ENCODE assay signal across 15 cellular contexts in genomic region chr12:52521581-52522266, GRCh38. TPM values are rescaled to one million over a fixed set of nuclear protein-coding genes. Genes with fewer than 3 reads are reported as not detected.
DNase-seq lines count a peak whose midpoint lies in the region; ATAC-seq, FAIRE-seq and TF ChIP-seq lines count a peak whose summit lies in the region.
"Had no signal": no experiment of that assay in that cellular context is flagged by ENCODE, and none has a peak within 500 bp of the region (broad histone marks: within the 10 kb centered on the region; RNA-seq: fewer than 3 reads in every experiment).

No MANE protein-coding gene starts in this region.

- in situ Hi-C loops in K562 (cut with MboI): no loop called here

- no peak overlapping the region for H2BK15ac ChIP-seq in mesenchymal stem cell (ENCODE audit: low read depth, poor library complexity, severe bottlenecking)

- TF ChIP-seq EP300 in A549 (IDR thresholded peaks at IDR 0.05) (no peak), K562 (IDR thresholded peaks at IDR 0.05; ENCODE audit: low read length) (no peak)

- H2AFZ ChIP-seq in K562 (ENCODE audit: low read depth, low read length) (no peak overlapping the region), mesenchymal stem cell (ENCODE audit: low read depth, low read length) (no peak overlapping the region)

- no peak overlapping the region for H3K4ac ChIP-seq in mesenchymal stem cell (ENCODE audit: low read depth in 1 of 2, low read length in 2 of 2)

- no peak overlapping the region for H3K9ac ChIP-seq in K562 (ENCODE audit: insufficient read depth in 1 of 2, low read depth in 2 of 2, low read length in 2 of 2)
- H3K9ac ChIP-seq in mesenchymal stem cell (ENCODE audit: low read length): no peak overlapping the region

- CTCF ChIA-PET in A549 (lab: Yijun Ruan, JAX) (interaction anchor here (0.8 to 3.6 kb wide), 5 partner anchors 10 to 149 kb away, joined by 3 to 14 read pairs (median 3); no protein-coding TSS in a partner anchor), K562 (lab: Yijun Ruan, JAX; ENCODE audit: low intra/inter-chr PET ratio) (no interaction called here)

- TF ChIP-seq CTCF in A549 (IDR thresholded peaks at IDR 0.05) (no peak), HFFc6 (IDR thresholded peaks at IDR 0.05) (no peak), K562 (IDR thresholded peaks at IDR 0.05 in 2 of 3, conservative IDR thresholded peaks at IDR 0.05 in 1 of 3; ENCODE audit: insufficient read depth in 2 of 3, low read depth in 1 of 3, low read length in 3 of 3) (no peak)

- no peak overlapping the region for H3K4me3 ChIP-seq in A549
- H3K4me3 ChIP-seq in K562: no peak overlapping the region
- no peak overlapping the region for H3K4me3 ChIP-seq in mesenchymal stem cell (ENCODE audit: insufficient read depth in 1 of 2, low read depth in 1 of 2, low read length in 2 of 2)
- H3K4me3 ChIP-seq: upper lobe of left lung had no signal

- H2AK5ac ChIP-seq in mesenchymal stem cell (ENCODE audit: low read length, severe bottlenecking): no peak overlapping the region

- no TSS peak for BruUV-seq in K562 (replicated peaks; lab: Mats Ljungman, UMichigan)

- peaks cover 45% of the 10 kb centered on the region for H3K27me3 Mint-ChIP-seq in HFFc6 (ENCODE audit: insufficient read depth)
- no peaks in the 10 kb centered on the region for H3K27me3 Mint-ChIP-seq in activated naive CD8-positive, alpha-beta T cell treated with anti-CD3 and anti-CD28 coated beads, Interleukin-2, amount 50 U/mL, for 24 hours

- H3K9me3 ChIP-seq in A549: no peaks in the 10 kb centered on the region
- no peaks in the 10 kb centered on the region for H3K9me3 ChIP-seq in K562 (replicated peaks; ENCODE audit: control insufficient read depth, insufficient read depth, low read depth, low read length)
- no peaks in the 10 kb centered on the region for H3K9me3 ChIP-seq in mesenchymal stem cell (ENCODE audit: control insufficient read depth, low read length)
- H3K9me3 ChIP-seq: upper lobe of left lung had no signal

- POLR2A ChIA-PET in A549 (lab: Yijun Ruan, JAX): no interaction called here
- POLR2A ChIA-PET in K562 (lab: Yijun Ruan, JAX): interaction anchor here (1.5 to 1.7 kb wide), 2 partner anchors 12 to 22 kb away, joined by 3 to 6 read pairs; no protein-coding TSS in a partner anchor

- H4K91ac ChIP-seq in mesenchymal stem cell (ENCODE audit: low read length): no peak overlapping the region

- H3K18ac ChIP-seq in mesenchymal stem cell (ENCODE audit: low read depth in 1 of 2, low read length in 2 of 2): no peak overlapping the region

- H3K4me3 Mint-ChIP-seq in HFFc6: no peak overlapping the region; the same call in 1 of the 2 replicates
- no peak overlapping the region for H3K4me3 Mint-ChIP-seq in activated naive CD8-positive, alpha-beta T cell treated with anti-CD3 and anti-CD28 coated beads, Interleukin-2, amount 50 U/mL, for 24 hours
- H3K4me3 Mint-ChIP-seq: T-helper 2 cell treated with Interferon-gamma antibody and Interleukin-4, amounts not matched to agents 5 μg/mL and 100 μg/mL, for 36 hours had no signal

- no peak overlapping the region for H2BK120ac ChIP-seq in mesenchymal stem cell (ENCODE audit: low read depth, low read length)

- H3K14ac ChIP-seq in mesenchymal stem cell (ENCODE audit: low read length in 2 of 2): no peak overlapping the region

- whole genome bisulfite sequencing in A549 (ENCODE audit: missing lambda C conversion rate): 86% methylated on average over 10 of the region's 10 CpGs
- 3% methylated on average over 10 of the region's 10 CpGs for WGBS in K562 (ENCODE audit: insufficient coverage, low coverage, missing lambda C conversion rate)
- WGBS in mesenchymal stem cell: 69% methylated on average over 9 of the region's 10 CpGs

- H3K4me1 Mint-ChIP-seq in HFFc6 (ENCODE audit: low read depth): peaks cover 19% of the 10 kb centered on the region; the same call in 1 of the 2 replicates
- H3K4me1 Mint-ChIP-seq in activated naive CD8-positive, alpha-beta T cell treated with anti-CD3 and anti-CD28 coated beads, Interleukin-2, amount 50 U/mL, for 24 hours: no peaks in the 10 kb centered on the region

- H3K23ac ChIP-seq in mesenchymal stem cell (ENCODE audit: low read length in 2 of 2): no peak overlapping the region

- H3K79me1 ChIP-seq in mesenchymal stem cell (replicated peaks; ENCODE audit: low read length, poor library complexity, severe bottlenecking): no peaks in the 10 kb centered on the region

- H3K27ac Mint-ChIP-seq in HFFc6: no peak overlapping the region
- H3K27ac Mint-ChIP-seq in activated naive CD8-positive, alpha-beta T cell treated with anti-CD3 and anti-CD28 coated beads, Interleukin-2, amount 50 U/mL, for 24 hours: no peak overlapping the region
- H3K27ac Mint-ChIP-seq: T-helper 2 cell treated with Interferon-gamma antibody and Interleukin-4, amounts not matched to agents 5 μg/mL and 100 μg/mL, for 36 hours had no signal

- H3K27ac ChIP-seq in A549 (peak overlapping the region; percentile 2 to 61; a peak in 4 of 6 replicates), K562 (ENCODE audit: extremely low read depth, low read depth, low read length) (no peak overlapping the region), mesenchymal stem cell (ENCODE audit: low read length, poor library complexity, severe bottlenecking) (no peak overlapping the region)
- H3K27ac ChIP-seq: upper lobe of left lung had no signal

- peaks cover 4% of the 10 kb centered on the region; the same call in 1 of the 2 replicates for H4K20me1 ChIP-seq in K562 (replicated peaks; ENCODE audit: control insufficient read depth, insufficient read depth, low read length)

- TF ChIP-seq POLR2A in A549 (IDR thresholded peaks at IDR 0.05; ENCODE audit: low read length) (no peak), K562 (conservative IDR thresholded peaks at IDR 0.05) (no peak)

- TF ChIP-seq RAD21 in A549 (conservative IDR thresholded peaks at IDR 0.05 in 1 of 2, IDR thresholded peaks at IDR 0.05 in 1 of 2) (no peak), K562 (CRISPR knock-in tag; conservative IDR thresholded peaks at IDR 0.05 in 1 of 2, IDR thresholded peaks at IDR 0.05 in 1 of 2) (no peak)

- H2BK5ac ChIP-seq in mesenchymal stem cell (ENCODE audit: low read depth, low read length, poor library complexity, severe bottlenecking): no peak overlapping the region

- H3K9me1 ChIP-seq in K562 (ENCODE audit: control insufficient read depth, insufficient read depth, low read length): no peaks in the 10 kb centered on the region

- ATAC-seq in A549 (peak in 1 of 2 experiments; percentile 15; a peak in 1 of 6 replicates), K562 (no peak), left lobe of liver (no peak), Right ventricle myocardium superior (ENCODE audit: poor library complexity) (no peak)
- no peak for ATAC-seq in activated naive CD8-positive, alpha-beta T cell treated with anti-CD3 and anti-CD28 coated beads, Interleukin-2, amount 50 U/mL, for 24 hours

- H3K4me1 ChIP-seq in A549 (peaks cover 22% of the 10 kb centered on the region), K562 (replicated peaks in 1 of 2; ENCODE audit: control insufficient read depth in 2 of 2, insufficient read depth in 2 of 2, low read length in 2 of 2) (no peaks in the 10 kb centered on the region; a peak in 1 of 5 replicates), mesenchymal stem cell (ENCODE audit: control insufficient read depth, insufficient read depth, low read depth, low read length) (no peaks in the 10 kb centered on the region)
- H3K4me1 ChIP-seq: upper lobe of left lung had no signal

- peaks cover 15 to 79% of the 10 kb centered on the region in 2 experiments; a peak in 4 of 5 replicates for H3K27me3 ChIP-seq in K562 (ENCODE audit: control insufficient read depth in 2 of 2, insufficient read depth in 2 of 2, low read length in 2 of 2)
- peaks cover 19 to 87% of the 10 kb centered on the region in 2 experiments for H3K27me3 ChIP-seq in mesenchymal stem cell (ENCODE audit: control insufficient read depth in 1 of 2, insufficient read depth in 1 of 2, low read length in 2 of 2)
- H3K27me3 ChIP-seq: upper lobe of left lung had no signal

- no peak for DNase-seq in A549 (ENCODE audit: low read depth in 1 of 2, low spot score in 1 of 2)
- peak; percentile 53 for DNase-seq in HFFc6
- DNase-seq in K562 (ENCODE audit: extremely low read depth in 1 of 4, low spot score in 3 of 4): no peak
- DNase-seq in left lobe of liver (ENCODE audit: low spot score): peak; percentile 19
- DNase-seq in activated naive CD8-positive, alpha-beta T cell treated with anti-CD3 and anti-CD28 coated beads, Interleukin-2, amount 50 U/mL, for 24 hours: no peak
- no peak for DNase-seq in stimulated activated CD4-positive, alpha-beta T cell treated with anti-CD3 and anti-CD28 coated beads, Interleukin-15, amount 100 ng/mL, for 24 hours
- DNase-seq in mesenchymal stem cell: no peak
- DNase-seq in Right ventricle myocardium superior: no peak
- DNase-seq: effector CD8-positive, alpha-beta T cell; GDM1; hippocampal formation; NCI-H2029; OCI-M1; upper lobe of left lung had no signal

- H3K79me2 ChIP-seq in K562 (ENCODE audit: control insufficient read depth, insufficient read depth, low read length): no peaks in the 10 kb centered on the region

- FAIRE-seq in A549 (lab: Jason Lieb, UNC): no peak
- no peak for FAIRE-seq in K562 (lab: Jason Lieb, UNC)

- peak overlapping the region; percentile 41; the same call in 1 of the 3 replicates for H3K4me2 ChIP-seq in A549
- no peak overlapping the region for H3K4me2 ChIP-seq in K562 (ENCODE audit: insufficient read depth, low read length)
- no peak overlapping the region for H3K4me2 ChIP-seq in mesenchymal stem cell (ENCODE audit: low read length, poor library complexity, severe bottlenecking)

- H2BK12ac ChIP-seq in mesenchymal stem cell (ENCODE audit: low read length in 2 of 2): no peak overlapping the region

- H3K9me3 Mint-ChIP-seq in HFFc6: no peaks in the 10 kb centered on the region
- no peaks in the 10 kb centered on the region for H3K9me3 Mint-ChIP-seq in activated naive CD8-positive, alpha-beta T cell treated with anti-CD3 and anti-CD28 coated beads, Interleukin-2, amount 50 U/mL, for 24 hours
- H3K9me3 Mint-ChIP-seq: T-helper 2 cell treated with Interferon-gamma antibody and Interleukin-4, amounts not matched to agents 5 μg/mL and 100 μg/mL, for 36 hours had no signal

- H3K36me3 Mint-ChIP-seq in HFFc6 (ENCODE audit: low read depth): no peaks in the 10 kb centered on the region
- no peaks in the 10 kb centered on the region for H3K36me3 Mint-ChIP-seq in activated naive CD8-positive, alpha-beta T cell treated with anti-CD3 and anti-CD28 coated beads, Interleukin-2, amount 50 U/mL, for 24 hours (ENCODE audit: low read depth)

- no peak overlapping the region for H4K8ac ChIP-seq in mesenchymal stem cell (ENCODE audit: low read length)

- H3K36me3 ChIP-seq in K562 (ENCODE audit: control insufficient read depth, insufficient read depth, low read length) (no peaks in the 10 kb centered on the region), mesenchymal stem cell (ENCODE audit: control insufficient read depth in 1 of 2, insufficient read depth in 2 of 2, low read depth in 1 of 2, low read length in 2 of 2) (no peaks in the 10 kb centered on the region)
- H3K36me3 ChIP-seq: upper lobe of left lung had no signal

- intact Hi-C loops in K562 (cut with micrococcal nuclease) (no loop called here), Right ventricle myocardium superior (cut with DNase I) (no loop called here)

RNA-seq across cellular contexts. Expression of gene KRT5, which starts 1.5 kb away (rescaled TPM):
- polyA plus RNA-seq in A549 (2011; rRNA removed) (0.06 TPM in 1 of 2 replicates, not detected in the other), A549 (2017; fragmentation: RNase III; extraction: RNeasy Plus Mini Kit Qiagen cat#74134 plus additional on column Dnase treatment) (0.08 to 0.25 TPM in 2 of 3 replicates, not detected in the other), K562 (2011; rRNA removed) (0.12 and 0.32 TPM in 2 replicates), K562 (2014; fragmentation: Illumina TruSeq; extraction: Trizol) (not detected in 2 replicates), K562 (2014; fragmentation: Nextera tagmentation; extraction: Ambion mirVana) (not detected), K562 (2014; rRNA removed) (not detected in 2 replicates)
- polyA plus RNA-seq in A549 (2012; cell fraction: cytosol; rRNA removed): 0.05 and 0.09 TPM in 2 replicates
- 0.02 and 0.06 TPM in 2 replicates for polyA plus RNA-seq in A549 (2012; cell fraction: nucleus; rRNA removed)
- polyA minus RNA-seq in A549 (2011; rRNA and poly(A)+ RNA removed): 1.0 TPM in 1 of 2 replicates, not detected in the other
- total RNA-seq in HFFc6 (2021; fragmentation: NEBNext Ultra II Directional; extraction: Animal tissue kit (Norgen Biotek cat#: 25700)): not detected
- not detected in 2 replicates for total RNA-seq in K562 (2011; cell fraction: chromatin; rRNA removed; ENCODE audit: low replicate concordance)
- total RNA-seq in K562 (2011; cell fraction: nucleolus; rRNA removed): 0.26 TPM in 1 of 2 replicates, not detected in the other
- total RNA-seq in K562 (2011; cell fraction: nucleoplasm; rRNA removed): not detected in 2 replicates
- total RNA-seq in K562 (2014; rRNA removed) (not detected in 2 replicates), K562 (2014; rRNA removed; fragmentation: Illumina TruSeq; extraction: Trizol) (not detected in 2 replicates), K562 (2015; rRNA removed; fragmentation: Illumina TruSeq; extraction: Trizol) (not detected in 2 replicates), K562 (2021) (not detected in 2 replicates), left lobe of liver (not detected), Right ventricle myocardium superior (not detected)
- polyA plus RNA-seq in K562 (2011; cell fraction: cytosol; rRNA removed): 0.07 and 0.09 TPM in 2 replicates
- not detected in 2 replicates for polyA plus RNA-seq in K562 (2011; cell fraction: nucleus; rRNA removed)
- not detected in 2 replicates for polyA plus RNA-seq in K562 (2012)
- 0.30 TPM in 1 of 2 replicates, not detected in the other for polyA minus RNA-seq in K562 (2011; rRNA and poly(A)+ RNA removed)
- polyA minus RNA-seq in K562 (2011; cell fraction: cytosol; rRNA and poly(A)+ RNA removed): not detected in 2 replicates
- polyA minus RNA-seq in K562 (2011; cell fraction: nucleus; rRNA and poly(A)+ RNA removed): not detected in 2 replicates
- not detected for polyA plus RNA-seq in mesenchymal stem cell (2013, experiment 1 of 2)
- not detected for polyA plus RNA-seq in mesenchymal stem cell (2013, experiment 2 of 2)

RNA-seq across cellular contexts. Expression of gene KRT6A, which starts 28.7 kb away (rescaled TPM):
- 0.04 and 0.09 TPM in 2 replicates for polyA plus RNA-seq in A549 (2011; rRNA removed)
- 0.06 and 0.15 TPM in 2 replicates for polyA plus RNA-seq in A549 (2012; cell fraction: cytosol; rRNA removed)
- polyA plus RNA-seq in A549 (2012; cell fraction: nucleus; rRNA removed): 0.13 and 0.34 TPM in 2 replicates
- 0.07 to 0.14 TPM (median 0.11 TPM) in 3 replicates for polyA plus RNA-seq in A549 (2017; fragmentation: RNase III; extraction: RNeasy Plus Mini Kit Qiagen cat#74134 plus additional on column Dnase treatment)
- polyA minus RNA-seq in A549 (2011; rRNA and poly(A)+ RNA removed): 0.29 and 1.5 TPM in 2 replicates
- total RNA-seq in HFFc6 (2021; fragmentation: NEBNext Ultra II Directional; extraction: Animal tissue kit (Norgen Biotek cat#: 25700)): not detected
- not detected in 2 replicates for total RNA-seq in K562 (2011; cell fraction: chromatin; rRNA removed; ENCODE audit: low replicate concordance)
- 0.26 TPM in 1 of 2 replicates, not detected in the other for total RNA-seq in K562 (2011; cell fraction: nucleolus; rRNA removed)
- not detected in 2 replicates for total RNA-seq in K562 (2011; cell fraction: nucleoplasm; rRNA removed)
- not detected in 2 replicates for total RNA-seq in K562 (2014; rRNA removed)
- total RNA-seq in K562 (2014; rRNA removed; fragmentation: Illumina TruSeq; extraction: Trizol): not detected in 2 replicates
- not detected in 2 replicates for total RNA-seq in K562 (2015; rRNA removed; fragmentation: Illumina TruSeq; extraction: Trizol)
- not detected in 2 replicates for total RNA-seq in K562 (2021)
- 0.26 TPM in 1 of 2 replicates, not detected in the other for polyA plus RNA-seq in K562 (2011; rRNA removed)
- 0.03 and 0.07 TPM in 2 replicates for polyA plus RNA-seq in K562 (2011; cell fraction: cytosol; rRNA removed)
- not detected in 2 replicates for polyA plus RNA-seq in K562 (2011; cell fraction: nucleus; rRNA removed)
- not detected in 2 replicates for polyA plus RNA-seq in K562 (2012)
- not detected in 2 replicates for polyA plus RNA-seq in K562 (2014; fragmentation: Illumina TruSeq; extraction: Trizol)
- polyA plus RNA-seq in K562 (2014; fragmentation: Nextera tagmentation; extraction: Ambion mirVana): not detected
- polyA plus RNA-seq in K562 (2014; rRNA removed): not detected in 2 replicates
- 0.30 TPM in 1 of 2 replicates, not detected in the other for polyA minus RNA-seq in K562 (2011; rRNA and poly(A)+ RNA removed)
- not detected in 2 replicates for polyA minus RNA-seq in K562 (2011; cell fraction: cytosol; rRNA and poly(A)+ RNA removed)
- polyA minus RNA-seq in K562 (2011; cell fraction: nucleus; rRNA and poly(A)+ RNA removed): 0.13 TPM in 1 of 2 replicates, not detected in the other
- total RNA-seq in left lobe of liver: not detected
- not detected for polyA plus RNA-seq in mesenchymal stem cell (2013, experiment 1 of 2)
- polyA plus RNA-seq in mesenchymal stem cell (2013, experiment 2 of 2): not detected
- not detected for total RNA-seq in Right ventricle myocardium superior

RNA-seq across cellular contexts. Expression of gene KRT71, which starts 31.2 kb away (rescaled TPM):
- not detected in 2 replicates for polyA plus RNA-seq in A549 (2011; rRNA removed)
- not detected in 2 replicates for polyA plus RNA-seq in A549 (2012; cell fraction: cytosol; rRNA removed)
- polyA plus RNA-seq in A549 (2012; cell fraction: nucleus; rRNA removed): not detected in 2 replicates
- polyA plus RNA-seq in A549 (2017; fragmentation: RNase III; extraction: RNeasy Plus Mini Kit Qiagen cat#74134 plus additional on column Dnase treatment): not detected in 3 replicates
- not detected in 2 replicates for polyA minus RNA-seq in A549 (2011; rRNA and poly(A)+ RNA removed)
- not detected for total RNA-seq in HFFc6 (2021; fragmentation: NEBNext Ultra II Directional; extraction: Animal tissue kit (Norgen Biotek cat#: 25700))
- not detected in 2 replicates for total RNA-seq in K562 (2011; cell fraction: chromatin; rRNA removed; ENCODE audit: low replicate concordance)
- not detected in 2 replicates for total RNA-seq in K562 (2011; cell fraction: nucleolus; rRNA removed)
- total RNA-seq in K562 (2011; cell fraction: nucleoplasm; rRNA removed): not detected in 2 replicates
- total RNA-seq in K562 (2014; rRNA removed): not detected in 2 replicates
- total RNA-seq in K562 (2014; rRNA removed; fragmentation: Illumina TruSeq; extraction: Trizol): not detected in 2 replicates
- total RNA-seq in K562 (2015; rRNA removed; fragmentation: Illumina TruSeq; extraction: Trizol): not detected in 2 replicates
- not detected in 2 replicates for total RNA-seq in K562 (2021)
- polyA plus RNA-seq in K562 (2011; rRNA removed): not detected in 2 replicates
- polyA plus RNA-seq in K562 (2011; cell fraction: cytosol; rRNA removed): not detected in 2 replicates
- polyA plus RNA-seq in K562 (2011; cell fraction: nucleus; rRNA removed): not detected in 2 replicates
- polyA plus RNA-seq in K562 (2012): not detected in 2 replicates
- not detected in 2 replicates for polyA plus RNA-seq in K562 (2014; fragmentation: Illumina TruSeq; extraction: Trizol)
- polyA plus RNA-seq in K562 (2014; fragmentation: Nextera tagmentation; extraction: Ambion mirVana): not detected
- polyA plus RNA-seq in K562 (2014; rRNA removed): not detected in 2 replicates
- polyA minus RNA-seq in K562 (2011; rRNA and poly(A)+ RNA removed): not detected in 2 replicates
- not detected in 2 replicates for polyA minus RNA-seq in K562 (2011; cell fraction: cytosol; rRNA and poly(A)+ RNA removed)
- polyA minus RNA-seq in K562 (2011; cell fraction: nucleus; rRNA and poly(A)+ RNA removed): not detected in 2 replicates
- total RNA-seq in left lobe of liver: not detected
- polyA plus RNA-seq in mesenchymal stem cell (2013, experiment 1 of 2): not detected
- not detected for polyA plus RNA-seq in mesenchymal stem cell (2013, experiment 2 of 2)
- total RNA-seq in Right ventricle myocardium superior: not detected
- total RNA-seq: upper lobe of left lung had no signal

RNA-seq across cellular contexts. Expression of gene KRT6C, which starts 48.1 kb away (rescaled TPM):
- polyA plus RNA-seq in A549 (2011; rRNA removed) (not detected in 2 replicates), A549 (2017; fragmentation: RNase III; extraction: RNeasy Plus Mini Kit Qiagen cat#74134 plus additional on column Dnase treatment) (not detected in 3 replicates), K562 (2011; rRNA removed) (not detected in 2 replicates), K562 (2014; fragmentation: Illumina TruSeq; extraction: Trizol) (not detected in 2 replicates), K562 (2014; fragmentation: Nextera tagmentation; extraction: Ambion mirVana) (not detected), K562 (2014; rRNA removed) (not detected in 2 replicates)
- polyA plus RNA-seq in A549 (2012; cell fraction: cytosol; rRNA removed): not detected in 2 replicates
- not detected in 2 replicates for polyA plus RNA-seq in A549 (2012; cell fraction: nucleus; rRNA removed)
- not detected in 2 replicates for polyA minus RNA-seq in A549 (2011; rRNA and poly(A)+ RNA removed)
- not detected for total RNA-seq in HFFc6 (2021; fragmentation: NEBNext Ultra II Directional; extraction: Animal tissue kit (Norgen Biotek cat#: 25700))
- not detected in 2 replicates for total RNA-seq in K562 (2011; cell fraction: chromatin; rRNA removed; ENCODE audit: low replicate concordance)
- not detected in 2 replicates for total RNA-seq in K562 (2011; cell fraction: nucleolus; rRNA removed)
- not detected in 2 replicates for total RNA-seq in K562 (2011; cell fraction: nucleoplasm; rRNA removed)
- total RNA-seq in K562 (2014; rRNA removed) (not detected in 2 replicates), K562 (2014; rRNA removed; fragmentation: Illumina TruSeq; extraction: Trizol) (not detected in 2 replicates), K562 (2015; rRNA removed; fragmentation: Illumina TruSeq; extraction: Trizol) (not detected in 2 replicates), K562 (2021) (not detected in 2 replicates), left lobe of liver (not detected), Right ventricle myocardium superior (not detected)
- not detected in 2 replicates for polyA plus RNA-seq in K562 (2011; cell fraction: cytosol; rRNA removed)
- not detected in 2 replicates for polyA plus RNA-seq in K562 (2011; cell fraction: nucleus; rRNA removed)
- polyA plus RNA-seq in K562 (2012): not detected in 2 replicates
- not detected in 2 replicates for polyA minus RNA-seq in K562 (2011; rRNA and poly(A)+ RNA removed)
- not detected in 2 replicates for polyA minus RNA-seq in K562 (2011; cell fraction: cytosol; rRNA and poly(A)+ RNA removed)
- not detected in 2 replicates for polyA minus RNA-seq in K562 (2011; cell fraction: nucleus; rRNA and poly(A)+ RNA removed)
- not detected for polyA plus RNA-seq in mesenchymal stem cell (2013, experiment 1 of 2)
- not detected for polyA plus RNA-seq in mesenchymal stem cell (2013, experiment 2 of 2)
- total RNA-seq: upper lobe of left lung had no signal

RNA-seq across cellular contexts. Expression of gene KRT74, which starts 51.9 kb away (rescaled TPM):
- polyA plus RNA-seq in A549 (2011; rRNA removed) (not detected in 2 replicates), A549 (2017; fragmentation: RNase III; extraction: RNeasy Plus Mini Kit Qiagen cat#74134 plus additional on column Dnase treatment) (not detected in 3 replicates), K562 (2011; rRNA removed) (not detected in 2 replicates), K562 (2014; fragmentation: Illumina TruSeq; extraction: Trizol) (not detected in 2 replicates), K562 (2014; fragmentation: Nextera tagmentation; extraction: Ambion mirVana) (not detected), K562 (2014; rRNA removed) (not detected in 2 replicates)
- polyA plus RNA-seq in A549 (2012; cell fraction: cytosol; rRNA removed): 0.01 TPM in 1 of 2 replicates, not detected in the other
- polyA plus RNA-seq in A549 (2012; cell fraction: nucleus; rRNA removed): not detected in 2 replicates
- polyA minus RNA-seq in A549 (2011; rRNA and poly(A)+ RNA removed): not detected in 2 replicates
- total RNA-seq in HFFc6 (2021; fragmentation: NEBNext Ultra II Directional; extraction: Animal tissue kit (Norgen Biotek cat#: 25700)): not detected
- total RNA-seq in K562 (2011; cell fraction: chromatin; rRNA removed; ENCODE audit: low replicate concordance): not detected in 2 replicates
- not detected in 2 replicates for total RNA-seq in K562 (2011; cell fraction: nucleolus; rRNA removed)
- total RNA-seq in K562 (2011; cell fraction: nucleoplasm; rRNA removed): not detected in 2 replicates
- total RNA-seq in K562 (2014; rRNA removed) (not detected in 2 replicates), K562 (2014; rRNA removed; fragmentation: Illumina TruSeq; extraction: Trizol) (not detected in 2 replicates), K562 (2015; rRNA removed; fragmentation: Illumina TruSeq; extraction: Trizol) (not detected in 2 replicates), K562 (2021) (not detected in 2 replicates), left lobe of liver (not detected), Right ventricle myocardium superior (not detected)
- not detected in 2 replicates for polyA plus RNA-seq in K562 (2011; cell fraction: cytosol; rRNA removed)
- polyA plus RNA-seq in K562 (2011; cell fraction: nucleus; rRNA removed): not detected in 2 replicates
- polyA plus RNA-seq in K562 (2012): not detected in 2 replicates
- not detected in 2 replicates for polyA minus RNA-seq in K562 (2011; rRNA and poly(A)+ RNA removed)
- polyA minus RNA-seq in K562 (2011; cell fraction: cytosol; rRNA and poly(A)+ RNA removed): not detected in 2 replicates
- not detected in 2 replicates for polyA minus RNA-seq in K562 (2011; cell fraction: nucleus; rRNA and poly(A)+ RNA removed)
- not detected for polyA plus RNA-seq in mesenchymal stem cell (2013, experiment 1 of 2)
- polyA plus RNA-seq in mesenchymal stem cell (2013, experiment 2 of 2): not detected
- total RNA-seq: upper lobe of left lung had no signal

Comparison
In these comparisons a context has a peak if more than half of its experiments do, and no peak if none do; other contexts are left out.
1. DNase-seq: peak in HFFc6 (single experiment) and left lobe of liver (single experiment); none in A549 (0 of 2), K562 (0 of 4), activated naive CD8-positive, alpha-beta T cell treated with anti-CD3 and anti-CD28 coated beads, Interleukin-2, amount 50 U/mL, for 24 hours (single experiment), stimulated activated CD4-positive, alpha-beta T cell treated with anti-CD3 and anti-CD28 coated beads, Interleukin-15, amount 100 ng/mL, for 24 hours (single experiment), mesenchymal stem cell (single experiment) and Right ventricle myocardium superior (single experiment).
2. H3K27ac ChIP-seq: peak in A549 (2 of 2); none in K562 (single experiment) and mesenchymal stem cell (single experiment).
3. Of the 35 proteins assayed by ChIP-seq in both K562 and A549: peak only in K562: none; only in A549: none; in both: MAFK; in neither: 34.